In the genomic region with DNA sequence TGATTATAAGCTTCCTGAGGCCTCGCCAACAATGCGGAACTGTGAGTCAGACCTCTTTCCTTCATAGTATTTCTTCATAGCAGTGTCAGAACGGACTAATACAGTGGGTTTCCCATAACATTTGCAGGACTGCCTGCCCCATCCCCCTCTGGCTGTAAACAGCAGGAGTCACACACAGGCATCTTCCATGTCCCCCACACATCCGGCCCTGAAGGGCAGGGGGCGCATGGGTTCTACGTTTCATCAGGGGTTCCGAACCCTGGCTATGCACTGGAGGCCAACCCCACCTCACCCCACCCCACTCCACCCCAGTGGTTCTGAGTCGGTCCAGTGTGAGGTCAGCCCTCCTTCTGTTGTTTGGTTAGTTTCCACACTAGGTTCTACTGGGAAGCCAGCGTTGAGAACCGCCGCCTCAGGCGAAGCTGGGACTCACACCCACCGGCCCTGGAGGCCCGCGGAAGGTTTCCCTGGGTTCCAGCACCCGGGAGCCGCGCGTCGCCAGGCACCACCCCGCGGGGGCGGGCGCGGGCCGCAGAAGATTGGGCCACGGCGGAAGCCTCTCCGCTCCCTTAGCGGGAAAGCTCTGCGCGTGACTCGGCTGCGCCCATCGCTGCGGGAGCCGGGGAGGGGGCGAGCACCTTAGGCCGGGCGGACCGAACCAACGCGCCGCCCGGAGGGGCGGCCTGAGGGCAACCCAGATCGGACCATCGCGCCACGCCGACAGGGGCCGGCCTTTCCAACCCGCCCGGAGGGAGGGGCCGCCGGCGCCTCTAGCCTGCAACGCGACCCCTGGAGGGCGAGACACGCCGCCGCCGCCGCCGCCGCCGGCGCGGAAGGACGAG, we compare ENCODE assay signal across 8 cellular contexts. TPM values are rescaled to one million over a fixed set of nuclear protein-coding genes. Genes with fewer than 3 reads are reported as not detected.
A peak's percentile ranks its signal among the peaks of the same experiment; 100 is the strongest.
DNase-seq lines count a peak whose midpoint lies in the region; ATAC-seq lines count a peak whose summit lies in the region.

A gene with protein sequence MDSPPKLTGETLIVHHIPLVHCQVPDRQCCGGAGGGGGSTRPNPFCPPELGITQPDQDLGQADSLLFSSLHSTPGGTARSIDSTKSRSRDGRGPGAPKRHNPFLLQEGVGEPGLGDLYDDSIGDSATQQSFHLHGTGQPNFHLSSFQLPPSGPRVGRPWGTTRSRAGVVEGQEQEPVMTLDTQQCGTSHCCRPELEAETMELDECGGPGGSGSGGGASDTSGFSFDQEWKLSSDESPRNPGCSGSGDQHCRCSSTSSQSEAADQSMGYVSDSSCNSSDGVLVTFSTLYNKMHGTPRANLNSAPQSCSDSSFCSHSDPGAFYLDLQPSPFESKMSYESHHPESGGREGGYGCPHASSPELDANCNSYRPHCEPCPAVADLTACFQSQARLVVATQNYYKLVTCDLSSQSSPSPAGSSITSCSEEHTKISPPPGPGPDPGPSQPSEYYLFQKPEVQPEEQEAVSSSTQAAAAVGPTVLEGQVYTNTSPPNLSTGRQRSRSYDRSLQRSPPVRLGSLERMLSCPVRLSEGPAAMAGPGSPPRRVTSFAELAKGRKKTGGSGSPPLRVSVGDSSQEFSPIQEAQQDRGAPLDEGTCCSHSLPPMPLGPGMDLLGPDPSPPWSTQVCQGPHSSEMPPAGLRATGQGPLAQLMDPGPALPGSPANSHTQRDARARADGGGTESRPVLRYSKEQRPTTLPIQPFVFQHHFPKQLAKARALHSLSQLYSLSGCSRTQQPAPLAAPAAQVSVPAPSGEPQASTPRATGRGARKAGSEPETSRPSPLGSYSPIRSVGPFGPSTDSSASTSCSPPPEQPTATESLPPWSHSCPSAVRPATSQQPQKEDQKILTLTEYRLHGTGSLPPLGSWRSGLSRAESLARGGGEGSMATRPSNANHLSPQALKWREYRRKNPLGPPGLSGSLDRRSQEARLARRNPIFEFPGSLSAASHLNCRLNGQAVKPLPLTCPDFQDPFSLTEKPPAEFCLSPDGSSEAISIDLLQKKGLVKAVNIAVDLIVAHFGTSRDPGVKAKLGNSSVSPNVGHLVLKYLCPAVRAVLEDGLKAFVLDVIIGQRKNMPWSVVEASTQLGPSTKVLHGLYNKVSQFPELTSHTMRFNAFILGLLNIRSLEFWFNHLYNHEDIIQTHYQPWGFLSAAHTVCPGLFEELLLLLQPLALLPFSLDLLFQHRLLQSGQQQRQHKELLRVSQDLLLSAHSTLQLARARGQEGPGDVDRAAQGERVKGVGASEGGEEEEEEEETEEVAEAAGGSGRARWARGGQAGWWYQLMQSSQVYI (N-terminal part only) (plus strand): TSS at position 799 of the 842 bp plus-strand sequence. CDS start 56,411 bp downstream, outside the sequence.

- ATAC-seq in HG02885 (IDR thresholded peaks at IDR 0.05; ENCODE audit: poor library complexity, unreplicated experiment) (peak; percentile 70), HG02870 (IDR thresholded peaks at IDR 0.05; ENCODE audit: unreplicated experiment) (no peak)

- H3K27ac ChIP-seq in mesenchymal stem cell (ENCODE audit: low read length, poor library complexity, severe bottlenecking), result peak within 1 kb of the TSS; percentile 98

- H3K4me3 ChIP-seq in mesenchymal stem cell (ENCODE audit: insufficient read depth in 1 of 2, low read depth in 1 of 2, low read length in 2 of 2), result peak within 1 kb of the TSS; percentile 76 to 86

- peaks cover 3% of the 10 kb centered on the region for H3K79me1 ChIP-seq in mesenchymal stem cell (replicated peaks; ENCODE audit: low read length, poor library complexity, severe bottlenecking)

- peaks cover 0 to 3% of the 10 kb centered on the region in 2 experiments for H3K36me3 ChIP-seq in mesenchymal stem cell (ENCODE audit: control insufficient read depth in 1 of 2, insufficient read depth in 2 of 2, low read depth in 1 of 2, low read length in 2 of 2)

- H3K27me3 ChIP-seq in mesenchymal stem cell (ENCODE audit: control insufficient read depth in 1 of 2, insufficient read depth in 1 of 2, low read length in 2 of 2), result no peaks in the 10 kb centered on the region

- no peaks in the 10 kb centered on the region for H3K9me3 ChIP-seq in mesenchymal stem cell (ENCODE audit: control insufficient read depth, low read length)

- H2BK15ac ChIP-seq in mesenchymal stem cell (ENCODE audit: low read depth, poor library complexity, severe bottlenecking), result peak within 1 kb of the TSS; percentile 90

- H2BK120ac ChIP-seq in mesenchymal stem cell (ENCODE audit: low read depth, low read length), result peak within 1 kb of the TSS; percentile 81

- H4K91ac ChIP-seq in mesenchymal stem cell (ENCODE audit: low read length), result peak within 1 kb of the TSS; percentile 91

- H2BK12ac ChIP-seq in mesenchymal stem cell (ENCODE audit: low read length in 2 of 2), result peak within 1 kb of the TSS; percentile 67 to 90

- under 1% methylated on average over 55 of the region's 71 CpGs for WGBS in mesenchymal stem cell

- DNase-seq in COLO829 (ENCODE audit: low spot score) (peak; percentile 48), NCI-H748 (lab: John Stamatoyannopoulos, UW; ENCODE audit: unreplicated experiment) (peak; percentile 90), epidermal melanocyte (ENCODE audit: insufficient read length, low spot score) (peak; percentile 27), mesenchymal stem cell (peak; percentile 95)
- DNase-seq in activated CD8-positive, alpha-beta memory T cell treated with anti-CD3 and anti-CD28 coated beads, Interleukin-2, amount 50 U/mL, for 48 hours, result peak; percentile 78
- peak; percentile 3 for DNase-seq in stimulated activated CD8-positive, alpha-beta memory T cell treated with anti-CD3 and anti-CD28 coated beads, Interleukin-12 subunit alpha, Interleukin-12 subunit beta, amount 100 ng/mL, for 1 hour (ENCODE audit: low read depth)

- peak within 1 kb of the TSS in 1 of 2 experiments; percentile 73 for H3K14ac ChIP-seq in mesenchymal stem cell (ENCODE audit: low read length in 2 of 2)

- peak within 1 kb of the TSS; percentile 92 for H4K8ac ChIP-seq in mesenchymal stem cell (ENCODE audit: low read length)

- H3K4me2 ChIP-seq in mesenchymal stem cell (ENCODE audit: low read length, poor library complexity, severe bottlenecking), result peak within 1 kb of the TSS; percentile 78

- peak within 1 kb of the TSS; percentile 21 to 90 for H3K23ac ChIP-seq in mesenchymal stem cell (ENCODE audit: low read length in 2 of 2)

- H3K4me1 ChIP-seq in mesenchymal stem cell (ENCODE audit: control insufficient read depth, insufficient read depth, low read depth, low read length), result peaks cover 8% of the 10 kb centered on the region

- peak within 1 kb of the TSS; percentile 94 for H2BK5ac ChIP-seq in mesenchymal stem cell (ENCODE audit: low read depth, low read length, poor library complexity, severe bottlenecking)

- H3K4ac ChIP-seq in mesenchymal stem cell (ENCODE audit: low read depth in 1 of 2, low read length in 2 of 2), result peak within 1 kb of the TSS; percentile 84 to 91

- H2AK5ac ChIP-seq in mesenchymal stem cell (ENCODE audit: low read length, severe bottlenecking), result peak within 1 kb of the TSS; percentile 74

- peak within 1 kb of the TSS; percentile 97 to 98 for H3K18ac ChIP-seq in mesenchymal stem cell (ENCODE audit: low read depth in 1 of 2, low read length in 2 of 2)

- peak within 1 kb of the TSS; percentile 97 for H3K9ac ChIP-seq in mesenchymal stem cell (ENCODE audit: low read length)

- peak within 1 kb of the TSS; percentile 90 for H2AFZ ChIP-seq in mesenchymal stem cell (ENCODE audit: low read depth, low read length)

RNA-seq across cellular contexts. Expression of the gene that starts here (rescaled TPM):
- 13.1 TPM for polyA plus RNA-seq in mesenchymal stem cell (2013, experiment 1 of 2)
- polyA plus RNA-seq in mesenchymal stem cell (2013, experiment 2 of 2), result 12.6 TPM

Comparison
In these comparisons a context has a peak if more than half of its experiments do, and no peak if none do; other contexts are left out.
1. DNase-seq: peak in every context shown above with its lines; median percentile 95 in mesenchymal stem cell; 90 in NCI-H748; 78 in activated CD8-positive, alpha-beta memory T cell treated with anti-CD3 and anti-CD28 coated beads, Interleukin-2, amount 50 U/mL, for 48 hours; 48 in COLO829; 27 in epidermal melanocyte; 3 in stimulated activated CD8-positive, alpha-beta memory T cell treated with anti-CD3 and anti-CD28 coated beads, Interleukin-12 subunit alpha, Interleukin-12 subunit beta, amount 100 ng/mL, for 1 hour.